1 cellular context compared by ENCODE assay signal in the genomic region with DNA sequence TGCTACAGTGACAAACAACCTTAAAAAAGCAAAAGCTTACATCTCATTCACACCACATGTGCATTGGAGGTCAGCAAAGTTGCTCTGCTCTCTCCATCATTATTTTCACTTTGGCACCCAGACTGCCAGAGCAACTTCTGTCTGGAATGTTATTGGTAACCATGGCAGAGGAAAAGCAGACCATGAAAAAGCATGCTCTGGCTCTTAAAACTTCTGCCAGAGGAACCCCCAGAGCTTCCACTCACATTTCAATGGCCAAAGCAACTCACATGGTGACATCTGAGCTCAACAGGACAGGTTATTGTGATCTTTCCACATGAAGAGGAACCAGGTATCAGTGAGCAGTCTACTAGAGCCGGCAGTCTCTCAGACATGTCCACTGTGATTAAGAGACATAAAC.
TF ChIP-seq lines count a peak whose summit lies in the region.

No MANE protein-coding gene starts in this region.

TF ChIP-seq in SK-N-SH, 30 proteins besides CTCF, POLR2A, EP300 and RAD21 (continued from another document):
- TF ChIP-seq, protein P1, sequence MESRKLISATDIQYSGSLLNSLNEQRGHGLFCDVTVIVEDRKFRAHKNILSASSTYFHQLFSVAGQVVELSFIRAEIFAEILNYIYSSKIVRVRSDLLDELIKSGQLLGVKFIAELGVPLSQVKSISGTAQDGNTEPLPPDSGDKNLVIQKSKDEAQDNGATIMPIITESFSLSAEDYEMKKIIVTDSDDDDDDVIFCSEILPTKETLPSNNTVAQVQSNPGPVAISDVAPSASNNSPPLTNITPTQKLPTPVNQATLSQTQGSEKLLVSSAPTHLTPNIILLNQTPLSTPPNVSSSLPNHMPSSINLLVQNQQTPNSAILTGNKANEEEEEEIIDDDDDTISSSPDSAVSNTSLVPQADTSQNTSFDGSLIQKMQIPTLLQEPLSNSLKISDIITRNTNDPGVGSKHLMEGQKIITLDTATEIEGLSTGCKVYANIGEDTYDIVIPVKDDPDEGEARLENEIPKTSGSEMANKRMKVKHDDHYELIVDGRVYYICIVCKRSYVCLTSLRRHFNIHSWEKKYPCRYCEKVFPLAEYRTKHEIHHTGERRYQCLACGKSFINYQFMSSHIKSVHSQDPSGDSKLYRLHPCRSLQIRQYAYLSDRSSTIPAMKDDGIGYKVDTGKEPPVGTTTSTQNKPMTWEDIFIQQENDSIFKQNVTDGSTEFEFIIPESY (IDR thresholded peaks at IDR 0.05; ENCODE audit: borderline replicate concordance, low read depth): no peak
